ENCODE assay signal across 10 cellular contexts in genomic region chr2:20509766-20510490, GRCh38.
DNase-seq lines count a peak whose midpoint lies in the region; TF ChIP-seq lines count a peak whose summit lies in the region.
"Had no signal": no experiment of that assay in that cellular context is flagged by ENCODE, and none has a peak within 500 bp of the region (broad histone marks: within the 10 kb centered on the region; RNA-seq: fewer than 3 reads in every experiment).

No MANE protein-coding gene starts in this region.

- no peaks in the 10 kb centered on the region for H3K36me3 ChIP-seq in HAP-1 (replicated peaks)
- no peaks in the 10 kb centered on the region for H3K36me3 ChIP-seq in esophagus muscularis mucosa
- H3K36me3 ChIP-seq: heart right ventricle had no signal

- no peak for TF ChIP-seq POLR2A in esophagus muscularis mucosa (IDR thresholded peaks at IDR 0.05; ENCODE audit: low read depth)

- peaks cover 10% of the 10 kb centered on the region for H3K4me1 ChIP-seq in HAP-1
- H3K4me1 ChIP-seq in esophagus muscularis mucosa, result peaks cover 0 to 16% (median 10%) of the 10 kb centered on the region in 4 donors

- TF ChIP-seq CTCF in retinal pigment epithelial cell (conservative IDR thresholded peaks at IDR 0.05; ENCODE audit: low read depth, low read length) (no peak), esophagus muscularis mucosa (IDR thresholded peaks at IDR 0.05) (no peak)

- TF ChIP-seq EP300 in esophagus muscularis mucosa (IDR thresholded peaks at IDR 0.05), result no peak

- WGBS in esophagus muscularis mucosa, result 78% methylated on average over 15 of the region's 15 CpGs

- H3K4me3 ChIP-seq in HAP-1, result no peak overlapping the region
- H3K4me3 ChIP-seq in retinal pigment epithelial cell (ENCODE audit: low read length), result no peak overlapping the region
- no peak overlapping the region for H3K4me3 ChIP-seq in esophagus muscularis mucosa
- H3K4me3 ChIP-seq: heart right ventricle had no signal

- intact Hi-C loops in esophagus muscularis mucosa (cut with DNase I), result no loop called here

- H3K27me3 ChIP-seq in HAP-1 (ENCODE audit: low read depth) (no peaks in the 10 kb centered on the region), esophagus muscularis mucosa (no peaks in the 10 kb centered on the region)
- H3K27me3 ChIP-seq: heart right ventricle had no signal

- DNase-seq in HAP-1 (ENCODE audit: low spot score in 2 of 2), result peak; percentile 69 to 86
- peak; percentile 36 for DNase-seq in NCI-H446 treated with DMSO at 0.1 percent for 48 hours (lab: John Stamatoyannopoulos, UW)
- peak; percentile 83 for DNase-seq in ecto neural progenitor cell (ENCODE audit: low spot score)
- peak; percentile 80 for DNase-seq in retinal pigment epithelial cell (ENCODE audit: low read depth)
- no peak for DNase-seq in retina
- no peak for DNase-seq in GDM1 (lab: John Stamatoyannopoulos, UW)
- DNase-seq in esophagus muscularis mucosa (ENCODE audit: extremely low spot score), result no peak
- no peak for DNase-seq in activated effector memory CD4-positive, alpha-beta T cell treated with Interleukin-2 at 50 U/mL for 16 hours
- DNase-seq: activated CD4-positive, alpha-beta T cell treated with anti-CD3 and anti-CD28 coated beads for 1 hour; heart right ventricle had no signal

- H3K9me3 ChIP-seq in HAP-1 (no peaks in the 10 kb centered on the region), esophagus muscularis mucosa (no peaks in the 10 kb centered on the region)
- H3K9me3 ChIP-seq: heart right ventricle had no signal

- in situ Hi-C loops in HAP-1 (cut with MboI; ENCODE audit: low sequenced_read_pairs), result no loop called here

- H3K27ac ChIP-seq in esophagus muscularis mucosa (replicated peaks in 1 of 4), result no peak overlapping the region
- H3K27ac ChIP-seq: heart right ventricle had no signal

Comparison
In these comparisons a context has a peak if more than half of its experiments do, and no peak if none do; other contexts are left out.
1. DNase-seq: peak in HAP-1 (2 of 2), NCI-H446 treated with DMSO at 0.1 percent for 48 hours (single experiment), ecto neural progenitor cell (single experiment) and retinal pigment epithelial cell (single experiment); none in retina (single experiment), GDM1 (single experiment), esophagus muscularis mucosa (single experiment) and activated effector memory CD4-positive, alpha-beta T cell treated with Interleukin-2 at 50 U/mL for 16 hours (single experiment).